ENCODE assay signal across 12 cellular contexts in the genomic region with DNA sequence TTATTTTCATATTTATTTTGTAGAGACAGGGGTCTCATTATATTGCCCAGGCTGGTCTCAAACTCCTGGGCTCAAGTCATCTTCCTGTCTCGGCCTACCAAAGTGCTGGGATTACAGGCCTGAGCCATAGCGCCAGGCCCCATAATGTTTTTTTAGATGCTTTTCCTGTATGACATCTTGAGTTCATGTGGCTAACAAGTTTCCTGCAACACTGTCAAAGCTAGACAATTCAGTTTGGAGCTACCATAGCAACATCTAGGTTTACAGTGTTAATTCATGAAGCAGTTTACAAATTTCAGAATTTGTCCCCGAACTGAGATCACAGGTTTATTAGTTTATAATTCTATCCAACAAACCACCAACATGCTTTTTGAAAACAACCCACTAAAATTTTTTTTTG.
"Had no signal": no experiment of that assay in that cellular context is flagged by ENCODE, and none has a peak within 500 bp of the region (broad histone marks: within the 10 kb centered on the region; RNA-seq: fewer than 3 reads in every experiment).

No MANE protein-coding gene starts in this region.

- ATAC-seq: effector memory CD8-positive, alpha-beta T cell; gastrocnemius medialis; sciatic nerve; stimulated activated memory B cell treated with anti-CD40 and anti-IgM and Interleukin-4, amounts not matched to agents 10 μg/mL and 1 μg/mL and 100 μg/mL, for 72 hours had no signal

- H3K4me3 ChIP-seq: gastrocnemius medialis, thoracic aorta had no signal

- H3K27ac ChIP-seq: gastrocnemius medialis had no signal

- H3K27me3 ChIP-seq: gastrocnemius medialis had no signal

- H3K36me3 ChIP-seq: gastrocnemius medialis, thoracic aorta had no signal

- H3K4me1 ChIP-seq: gastrocnemius medialis had no signal

- H3K9me3 ChIP-seq: gastrocnemius medialis, thoracic aorta had no signal

- DNase-seq: activated CD4-positive, alpha-beta T cell treated with anti-CD3 and anti-CD28 coated beads, Interleukin-2, amount 50 U/mL, for 4 hours; activated gamma-delta T cell treated with Interleukin-2 at 50 U/mL for 16 hours; effector memory CD8-positive, alpha-beta T cell; gastrocnemius medialis; head of caudate nucleus; midbrain; nucleus accumbens; stimulated activated CD4-positive, alpha-beta T cell treated with anti-CD3 and anti-CD28 coated beads, Interleukin-4, amount 100 ng/mL, for 24 hours; T-helper 2 cell had no signal
